ENCODE assay signal across 15 cellular contexts in the genomic region with DNA sequence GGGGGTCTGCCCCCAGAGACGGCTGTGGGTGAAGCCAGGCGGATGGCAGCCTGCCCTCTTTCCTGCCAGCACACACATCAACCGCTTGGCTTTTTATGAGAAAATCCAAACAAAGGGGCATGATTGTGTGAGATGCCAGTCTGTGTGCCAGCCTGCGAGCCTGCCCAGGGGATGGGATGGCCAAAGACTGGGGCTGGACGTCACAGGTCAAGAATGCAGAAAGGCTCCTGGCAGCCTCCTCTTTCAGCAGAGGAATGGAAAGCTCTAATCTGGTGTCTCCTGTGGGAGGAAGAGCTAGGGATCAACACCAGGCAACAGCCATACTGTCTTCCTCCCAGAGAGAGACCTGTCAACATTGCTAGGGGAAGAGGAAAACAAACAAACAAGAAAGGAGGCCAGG. TPM values are rescaled to one million over a fixed set of nuclear protein-coding genes. Genes with fewer than 3 reads are reported as not detected.
DNase-seq lines count a peak whose midpoint lies in the region; ATAC-seq and TF ChIP-seq lines count a peak whose summit lies in the region.
"Had no signal": no experiment of that assay in that cellular context is flagged by ENCODE, and none has a peak within 500 bp of the region (broad histone marks: within the 10 kb centered on the region; RNA-seq: fewer than 3 reads in every experiment).

No MANE protein-coding gene starts in this region.

- H3K4me3 Mint-ChIP-seq in endodermal cell: no peak overlapping the region
- H3K4me3 Mint-ChIP-seq in stimulated activated naive B cell treated with anti-CD40 and anti-IgM and Interleukin-4, amounts not matched to agents 10 μg/mL and 1 μg/mL and 100 μg/mL, for 72 hours: no peak overlapping the region
- H3K4me3 Mint-ChIP-seq in activated naive CD8-positive, alpha-beta T cell treated with anti-CD3 and anti-CD28 coated beads, Interleukin-2, amount 50 U/mL, for 24 hours: no peak overlapping the region
- H3K4me3 Mint-ChIP-seq: activated CD4-positive, alpha-beta memory T cell treated with anti-CD3 and anti-CD28 coated beads, Interleukin-2, amount 10 ng/mL, durations not matched to agents 7 days and 5 days; activated naive CD4-positive, alpha-beta T cell treated with anti-CD3 and anti-CD28 coated beads for 36 hours had no signal

- H3K36me3 ChIP-seq in endodermal cell (ENCODE audit: control insufficient read depth, insufficient read depth, low read length) (no peaks in the 10 kb centered on the region), osteoblast (ENCODE audit: insufficient read depth, low read length) (no peaks in the 10 kb centered on the region)
- H3K36me3 ChIP-seq: gastrocnemius medialis had no signal

- no peaks in the 10 kb centered on the region for H3K79me2 ChIP-seq in osteoblast (ENCODE audit: insufficient read depth, low read length)

- DNase-seq in AG08396 (ENCODE audit: low spot score) (peak; percentile 31), M059J (ENCODE audit: low read depth) (peak; percentile 95), endodermal cell (peak; percentile 45), osteoblast (ENCODE audit: insufficient read length, low spot score, missing footprints) (no peak), NCI-H69 (lab: John Stamatoyannopoulos, UW) (no peak)
- no peak for DNase-seq in stimulated activated naive B cell treated with anti-CD40 and anti-IgM and Interleukin-4, amounts not matched to agents 10 μg/mL and 1 μg/mL and 100 μg/mL, for 72 hours
- DNase-seq in activated naive CD8-positive, alpha-beta T cell treated with anti-CD3 and anti-CD28 coated beads, Interleukin-2, amount 50 U/mL, for 24 hours: no peak
- DNase-seq: activated CD4-positive, alpha-beta memory T cell treated with anti-CD3 and anti-CD28 coated beads, Interleukin-2, amount 10 ng/mL, durations not matched to agents 7 days and 5 days; activated naive CD4-positive, alpha-beta T cell treated with anti-CD3 and anti-CD28 coated beads for 36 hours; gastrocnemius medialis; kidney; NCI-H1105; NCI-H2227 treated with DMSO at 0.1 percent for 48 hours; PC-9 had no signal

- H3K4me1 ChIP-seq in endodermal cell (ENCODE audit: control insufficient read depth, insufficient read depth, low read length) (peaks cover 23% of the 10 kb centered on the region), osteoblast (ENCODE audit: insufficient read depth, low read length) (peaks cover 57% of the 10 kb centered on the region)
- H3K4me1 ChIP-seq: gastrocnemius medialis had no signal

- H4K20me1 ChIP-seq in osteoblast (ENCODE audit: insufficient read depth, low read length): no peaks in the 10 kb centered on the region

- no peaks in the 10 kb centered on the region for H3K9me3 ChIP-seq in endodermal cell (ENCODE audit: control insufficient read depth, low read length)
- no peaks in the 10 kb centered on the region for H3K9me3 ChIP-seq in osteoblast (ENCODE audit: low read depth, low read length)
- H3K9me3 ChIP-seq: gastrocnemius medialis had no signal

- H3K4me2 ChIP-seq in osteoblast (ENCODE audit: insufficient read depth, low read length): peak overlapping the region; percentile 27
- H3K4me2 ChIP-seq: PC-9 had no signal

- H3K4me3 ChIP-seq in endodermal cell (ENCODE audit: low read length) (no peak overlapping the region), osteoblast (ENCODE audit: insufficient read depth, low read length) (no peak overlapping the region)
- H3K4me3 ChIP-seq: gastrocnemius medialis, PC-9 had no signal

- no peaks in the 10 kb centered on the region for H3K27me3 ChIP-seq in endodermal cell (ENCODE audit: control insufficient read depth, insufficient read depth, low read length, poor library complexity, severe bottlenecking)
- peaks cover 18% of the 10 kb centered on the region for H3K27me3 ChIP-seq in osteoblast (ENCODE audit: insufficient read depth, low read length)

- H3K27me3 Mint-ChIP-seq in endodermal cell (ENCODE audit: insufficient read depth): no peaks in the 10 kb centered on the region
- H3K27me3 Mint-ChIP-seq in stimulated activated naive B cell treated with anti-CD40 and anti-IgM and Interleukin-4, amounts not matched to agents 10 μg/mL and 1 μg/mL and 100 μg/mL, for 72 hours: peaks cover 28 to 46% of the 10 kb centered on the region in 2 donors
- H3K27me3 Mint-ChIP-seq in activated naive CD8-positive, alpha-beta T cell treated with anti-CD3 and anti-CD28 coated beads, Interleukin-2, amount 50 U/mL, for 24 hours: peaks cover 40% of the 10 kb centered on the region

- H3K27ac ChIP-seq in endodermal cell (ENCODE audit: low read depth, low read length) (no peak overlapping the region), osteoblast (ENCODE audit: low read depth, low read length) (peak overlapping the region; percentile 68)
- H3K27ac ChIP-seq: gastrocnemius medialis, PC-9 had no signal

- no peaks in the 10 kb centered on the region for H3K36me3 Mint-ChIP-seq in endodermal cell (ENCODE audit: low read depth)
- peaks cover 2 to 3% of the 10 kb centered on the region in 2 donors for H3K36me3 Mint-ChIP-seq in stimulated activated naive B cell treated with anti-CD40 and anti-IgM and Interleukin-4, amounts not matched to agents 10 μg/mL and 1 μg/mL and 100 μg/mL, for 72 hours
- no peaks in the 10 kb centered on the region for H3K36me3 Mint-ChIP-seq in activated naive CD8-positive, alpha-beta T cell treated with anti-CD3 and anti-CD28 coated beads, Interleukin-2, amount 50 U/mL, for 24 hours (ENCODE audit: low read depth)

- no peak overlapping the region for H3K27ac Mint-ChIP-seq in endodermal cell
- H3K27ac Mint-ChIP-seq in stimulated activated naive B cell treated with anti-CD40 and anti-IgM and Interleukin-4, amounts not matched to agents 10 μg/mL and 1 μg/mL and 100 μg/mL, for 72 hours: no peak overlapping the region
- no peak overlapping the region for H3K27ac Mint-ChIP-seq in activated naive CD8-positive, alpha-beta T cell treated with anti-CD3 and anti-CD28 coated beads, Interleukin-2, amount 50 U/mL, for 24 hours
- H3K27ac Mint-ChIP-seq: activated CD4-positive, alpha-beta memory T cell treated with anti-CD3 and anti-CD28 coated beads, Interleukin-2, amount 10 ng/mL, durations not matched to agents 7 days and 5 days; activated naive CD4-positive, alpha-beta T cell treated with anti-CD3 and anti-CD28 coated beads for 36 hours had no signal

- ATAC-seq in GM21447 (IDR thresholded peaks at IDR 0.05; ENCODE audit: unreplicated experiment): no peak
- no peak for ATAC-seq in stimulated activated naive B cell treated with anti-CD40 and anti-IgM and Interleukin-4, amounts not matched to agents 10 μg/mL and 1 μg/mL and 100 μg/mL, for 72 hours (replicated peaks)
- no peak for ATAC-seq in activated naive CD8-positive, alpha-beta T cell treated with anti-CD3 and anti-CD28 coated beads, Interleukin-2, amount 50 U/mL, for 24 hours
- ATAC-seq: gastrocnemius medialis had no signal

- H2AFZ ChIP-seq in osteoblast (ENCODE audit: low read length): peak overlapping the region; percentile 1
- H2AFZ ChIP-seq: PC-9 had no signal

- no peak for TF ChIP-seq CTCF in endodermal cell (conservative IDR thresholded peaks at IDR 0.05)
- TF ChIP-seq CTCF in osteoblast (IDR thresholded peaks at IDR 0.05; ENCODE audit: extremely low read depth, low read depth, low read length): no peak

- WGBS in endodermal cell (ENCODE audit: insufficient coverage in 1 of 2, insufficient read length in 1 of 2), 2 experiments: 79 to 87% methylated on average over 4 to 5 of the region's 5 CpGs

- H3K9me3 Mint-ChIP-seq in endodermal cell: no peaks in the 10 kb centered on the region
- H3K9me3 Mint-ChIP-seq in stimulated activated naive B cell treated with anti-CD40 and anti-IgM and Interleukin-4, amounts not matched to agents 10 μg/mL and 1 μg/mL and 100 μg/mL, for 72 hours: no peaks in the 10 kb centered on the region
- no peaks in the 10 kb centered on the region for H3K9me3 Mint-ChIP-seq in activated naive CD8-positive, alpha-beta T cell treated with anti-CD3 and anti-CD28 coated beads, Interleukin-2, amount 50 U/mL, for 24 hours
- H3K9me3 Mint-ChIP-seq: activated CD4-positive, alpha-beta memory T cell treated with anti-CD3 and anti-CD28 coated beads, Interleukin-2, amount 10 ng/mL, durations not matched to agents 7 days and 5 days; activated naive CD4-positive, alpha-beta T cell treated with anti-CD3 and anti-CD28 coated beads for 36 hours had no signal

- H3K9ac ChIP-seq in endodermal cell (ENCODE audit: extremely low read depth, low read length, poor library complexity, severe bottlenecking): no peak overlapping the region

- H3K4me1 Mint-ChIP-seq in endodermal cell: peaks cover 32% of the 10 kb centered on the region
- H3K4me1 Mint-ChIP-seq in stimulated activated naive B cell treated with anti-CD40 and anti-IgM and Interleukin-4, amounts not matched to agents 10 μg/mL and 1 μg/mL and 100 μg/mL, for 72 hours: peaks cover 33 to 41% of the 10 kb centered on the region in 2 donors
- peaks cover 31% of the 10 kb centered on the region for H3K4me1 Mint-ChIP-seq in activated naive CD8-positive, alpha-beta T cell treated with anti-CD3 and anti-CD28 coated beads, Interleukin-2, amount 50 U/mL, for 24 hours

RNA-seq across cellular contexts. Expression of gene TUBB2B, which starts 15.8 kb away (rescaled TPM):
- total RNA-seq in M059J (2014; rRNA removed; shearing (Covaris generic)): 60.1 and 127 TPM in 2 replicates
- total RNA-seq in endodermal cell (100 to 1,000 TPM; 253 to 304 TPM), osteoblast (5.6 and 9.0 TPM in 2 replicates)
- polyA plus RNA-seq in endodermal cell (2013, experiment 1 of 2): 836 TPM
- polyA plus RNA-seq in endodermal cell (2013, experiment 2 of 2): 726 TPM
- total RNA-seq: activated CD4-positive, alpha-beta memory T cell treated with anti-CD3 and anti-CD28 coated beads, Interleukin-2, amount 10 ng/mL, durations not matched to agents 7 days and 5 days had no signal

RNA-seq across cellular contexts. Expression of gene PSMG4, which starts 47.1 kb away (rescaled TPM):
- total RNA-seq in M059J (2014; rRNA removed; shearing (Covaris generic)): 29.9 and 35.1 TPM in 2 replicates
- total RNA-seq in endodermal cell (10 to 100 TPM; 16.0 to 21.5 TPM), osteoblast (19.4 and 24.6 TPM in 2 replicates)
- 18.5 TPM for polyA plus RNA-seq in endodermal cell (2013, experiment 1 of 2)
- 18.2 TPM for polyA plus RNA-seq in endodermal cell (2013, experiment 2 of 2)

RNA-seq across cellular contexts. Expression of gene TUBB2A, which starts 54.3 kb away (rescaled TPM):
- total RNA-seq in M059J (2014; rRNA removed; shearing (Covaris generic)): 278 and 327 TPM in 2 replicates
- total RNA-seq in endodermal cell (100 to 1,000 TPM; 262 to 297 TPM), osteoblast (44.5 and 49.5 TPM in 2 replicates)
- polyA plus RNA-seq in endodermal cell (2013, experiment 1 of 2): 327 TPM
- 301 TPM for polyA plus RNA-seq in endodermal cell (2013, experiment 2 of 2)

Comparison
In these comparisons a context has a peak if more than half of its experiments do, and no peak if none do; other contexts are left out.
1. DNase-seq: peak in AG08396 (single experiment), M059J (single experiment) and endodermal cell (single experiment); none in osteoblast (single experiment), NCI-H69 (single experiment), stimulated activated naive B cell treated with anti-CD40 and anti-IgM and Interleukin-4, amounts not matched to agents 10 μg/mL and 1 μg/mL and 100 μg/mL, for 72 hours (single experiment) and activated naive CD8-positive, alpha-beta T cell treated with anti-CD3 and anti-CD28 coated beads, Interleukin-2, amount 50 U/mL, for 24 hours (single experiment).